In genomic region chr3:129365779-129366178, GRCh38 we compare ENCODE assay signal across 25 cellular contexts.
"Had no signal": no experiment of that assay in that cellular context is flagged by ENCODE, and none has a peak within 500 bp of the region (broad histone marks: within the 10 kb centered on the region; RNA-seq: fewer than 3 reads in every experiment).

No MANE protein-coding gene starts in this region.

- H3K9ac ChIP-seq: neural progenitor cell had no signal

- H3K27me3 ChIP-seq: body of pancreas, cardiac muscle cell, neural progenitor cell had no signal

- H3K9me3 ChIP-seq: body of pancreas, lower lobe of right lung, tibial artery had no signal

- H2AFZ ChIP-seq: neural progenitor cell had no signal

- H3K4me1 ChIP-seq: body of pancreas, lower lobe of right lung, tibial artery had no signal

- H3K36me3 Mint-ChIP-seq: activated naive CD8-positive, alpha-beta T cell treated with anti-CD3 and anti-CD28 coated beads, Interleukin-2, amount 10 ng/mL, durations not matched to agents 7 days and 5 days; stimulated activated effector memory CD8-positive, alpha-beta T cell treated with anti-CD3 and anti-CD28 coated beads, Interleukin-12 subunit alpha, Interleukin-12 subunit beta, amount 100 ng/mL, for 72 hours had no signal

- H3K36me3 ChIP-seq: cardiac muscle cell, lower lobe of right lung, neural progenitor cell, tibial artery had no signal

- DNase-seq: activated B cell treated with CpG ODN at 0.5 μM for 24 hours; activated CD4-positive, alpha-beta T cell treated with anti-CD3 and anti-CD28 coated beads for 36 hours; activated CD4-positive, alpha-beta T cell treated with anti-CD3 and anti-CD28 coated beads, Interleukin-2, amount 50 U/mL, for 4 hours; activated CD8-positive, alpha-beta memory T cell treated with anti-CD3 and anti-CD28 coated beads for 24 hours; activated CD8-positive, alpha-beta memory T cell treated with anti-CD3 and anti-CD28 coated beads, Interleukin-2, amount 50 U/mL, for 4 hours; activated naive CD4-positive, alpha-beta T cell; activated naive CD8-positive, alpha-beta T cell treated with anti-CD3 and anti-CD28 coated beads, Interleukin-2, amount 10 ng/mL, durations not matched to agents 7 days and 5 days; activated T-cell treated with anti-CD3 and anti-CD28 coated beads, Interleukin-2, amount 50 U/mL, for 24 hours; body of pancreas; dermis blood vessel endothelial cell; effector CD8-positive, alpha-beta T cell; erythroblast; islet precursor cell; left colon; lower lobe of right lung; naive B cell; small intestine; stimulated activated CD4-positive, alpha-beta T cell treated with anti-CD3 and anti-CD28 coated beads, Interleukin-2, amount 100 ng/mL, for 24 hours; stimulated activated naive CD8-positive, alpha-beta T cell treated with anti-CD3 and anti-CD28 coated beads, Interleukin-15, amount 100 ng/mL, for 72 hours; T1000; tibial artery had no signal

- H3K27ac ChIP-seq: body of pancreas, cardiac muscle cell, lower lobe of right lung, neural progenitor cell, tibial artery had no signal

- H3K4me1 Mint-ChIP-seq: activated B cell treated with CpG ODN at 0.5 μM for 24 hours; activated CD4-positive, alpha-beta T cell treated with anti-CD3 and anti-CD28 coated beads for 36 hours; activated naive CD8-positive, alpha-beta T cell treated with anti-CD3 and anti-CD28 coated beads, Interleukin-2, amount 10 ng/mL, durations not matched to agents 7 days and 5 days; activated T-helper 17 cell treated with anti-CD3 and anti-CD28 coated beads, Interleukin-2, amount 50 U/mL, for 72 hours; naive B cell; stimulated activated naive CD8-positive, alpha-beta T cell treated with anti-CD3 and anti-CD28 coated beads, Interleukin-15, amount 100 ng/mL, for 72 hours had no signal

- H3K27ac Mint-ChIP-seq: activated B cell treated with CpG ODN at 0.5 μM for 24 hours; activated CD4-positive, alpha-beta T cell treated with anti-CD3 and anti-CD28 coated beads for 36 hours; activated naive CD8-positive, alpha-beta T cell treated with anti-CD3 and anti-CD28 coated beads, Interleukin-2, amount 10 ng/mL, durations not matched to agents 7 days and 5 days; activated T-cell treated with anti-CD3 and anti-CD28 coated beads, Interleukin-2, amount 50 U/mL, for 24 hours; activated T-helper 17 cell treated with anti-CD3 and anti-CD28 coated beads, Interleukin-2, amount 50 U/mL, for 72 hours; neural progenitor cell; stimulated activated effector memory CD8-positive, alpha-beta T cell treated with anti-CD3 and anti-CD28 coated beads, Interleukin-12 subunit alpha, Interleukin-12 subunit beta, amount 100 ng/mL, for 72 hours had no signal

- H3K9me3 Mint-ChIP-seq: activated naive CD8-positive, alpha-beta T cell treated with anti-CD3 and anti-CD28 coated beads, Interleukin-2, amount 10 ng/mL, durations not matched to agents 7 days and 5 days; activated T-cell treated with anti-CD3 and anti-CD28 coated beads, Interleukin-2, amount 50 U/mL, for 24 hours; activated T-helper 17 cell treated with anti-CD3 and anti-CD28 coated beads, Interleukin-2, amount 50 U/mL, for 72 hours; stimulated activated effector memory CD8-positive, alpha-beta T cell treated with anti-CD3 and anti-CD28 coated beads, Interleukin-12 subunit alpha, Interleukin-12 subunit beta, amount 100 ng/mL, for 72 hours; stimulated activated naive CD8-positive, alpha-beta T cell treated with anti-CD3 and anti-CD28 coated beads, Interleukin-15, amount 100 ng/mL, for 72 hours had no signal

- H3K4me2 ChIP-seq: neural progenitor cell had no signal

- H3K4me3 Mint-ChIP-seq: activated B cell treated with CpG ODN at 0.5 μM for 24 hours; activated CD4-positive, alpha-beta T cell treated with anti-CD3 and anti-CD28 coated beads for 36 hours; activated naive CD8-positive, alpha-beta T cell treated with anti-CD3 and anti-CD28 coated beads, Interleukin-2, amount 10 ng/mL, durations not matched to agents 7 days and 5 days; activated T-cell treated with anti-CD3 and anti-CD28 coated beads, Interleukin-2, amount 50 U/mL, for 24 hours; activated T-helper 17 cell treated with anti-CD3 and anti-CD28 coated beads, Interleukin-2, amount 50 U/mL, for 72 hours; naive B cell; neural progenitor cell; stimulated activated effector memory CD8-positive, alpha-beta T cell treated with anti-CD3 and anti-CD28 coated beads, Interleukin-12 subunit alpha, Interleukin-12 subunit beta, amount 100 ng/mL, for 72 hours; stimulated activated naive CD8-positive, alpha-beta T cell treated with anti-CD3 and anti-CD28 coated beads, Interleukin-15, amount 100 ng/mL, for 72 hours had no signal

- H3K27me3 Mint-ChIP-seq: activated B cell treated with CpG ODN at 0.5 μM for 24 hours; activated CD4-positive, alpha-beta T cell treated with anti-CD3 and anti-CD28 coated beads for 36 hours; activated naive CD8-positive, alpha-beta T cell treated with anti-CD3 and anti-CD28 coated beads, Interleukin-2, amount 10 ng/mL, durations not matched to agents 7 days and 5 days; activated T-cell treated with anti-CD3 and anti-CD28 coated beads, Interleukin-2, amount 50 U/mL, for 24 hours; activated T-helper 17 cell treated with anti-CD3 and anti-CD28 coated beads, Interleukin-2, amount 50 U/mL, for 72 hours; naive B cell; stimulated activated naive CD8-positive, alpha-beta T cell treated with anti-CD3 and anti-CD28 coated beads, Interleukin-15, amount 100 ng/mL, for 72 hours had no signal

- ATAC-seq: activated CD4-positive, alpha-beta T cell treated with anti-CD3 and anti-CD28 coated beads for 36 hours; activated T-helper 17 cell treated with anti-CD3 and anti-CD28 coated beads, Interleukin-2, amount 50 U/mL, for 72 hours; body of pancreas; left colon; lower lobe of right lung; stimulated activated effector memory CD8-positive, alpha-beta T cell treated with anti-CD3 and anti-CD28 coated beads, Interleukin-12 subunit alpha, Interleukin-12 subunit beta, amount 100 ng/mL, for 72 hours had no signal

- H3K4me3 ChIP-seq: body of pancreas, cardiac muscle cell, neural progenitor cell, tibial artery had no signal
